22 cellular contexts compared by ENCODE assay signal in the genomic region with DNA sequence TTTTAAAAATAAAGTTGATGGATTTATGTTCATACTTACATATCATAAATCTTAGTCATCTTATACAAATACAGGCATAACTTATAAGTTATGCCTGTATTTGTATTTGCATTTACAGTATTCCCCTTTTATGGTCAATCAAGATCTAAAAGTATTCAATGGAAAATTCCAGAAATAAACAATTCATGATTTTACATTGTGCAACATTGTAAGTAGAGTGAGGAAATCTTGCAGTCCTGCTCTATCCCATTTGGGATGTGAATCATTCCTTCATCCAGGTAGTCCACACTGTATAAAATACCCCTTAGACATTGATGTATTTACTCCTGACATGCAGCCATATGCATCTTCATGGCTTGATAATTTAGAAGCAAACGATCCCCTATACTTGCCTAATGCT.
DNase-seq lines count a peak whose midpoint lies in the region; ATAC-seq and TF ChIP-seq lines count a peak whose summit lies in the region.
"Had no signal": no experiment of that assay in that cellular context is flagged by ENCODE, and none has a peak within 500 bp of the region (broad histone marks: within the 10 kb centered on the region; RNA-seq: fewer than 3 reads in every experiment).

No MANE protein-coding gene starts in this region.

- H3K9ac ChIP-seq in IMR-90 (ENCODE audit: low read depth, low read length) (no peak overlapping the region), adipocyte (ENCODE audit: low read length) (no peak overlapping the region), mesendoderm (ENCODE audit: low read length) (no peak overlapping the region)
- H3K9ac ChIP-seq: BLaER1 had no signal

- ATAC-seq in IMR-90 (ENCODE audit: low read depth): no peak
- ATAC-seq: GM12878 had no signal

- CTCF ChIA-PET in IMR-90 (lab: Yijun Ruan, JAX): no interaction called here

- no peaks in the 10 kb centered on the region for H4K20me1 ChIP-seq in IMR-90 (ENCODE audit: insufficient read depth, low read length)
- H4K20me1 ChIP-seq: BLaER1 had no signal

- TF ChIP-seq CTCF in IMR-90 (conservative IDR thresholded peaks at IDR 0.05; ENCODE audit: low read depth, low read length) (no peak), fibroblast of pulmonary artery (IDR thresholded peaks at IDR 0.05; ENCODE audit: low read length, missing control alignments) (no peak)

- intact Hi-C loops in IMR-90 (cut with micrococcal nuclease): loop anchor here (5.0 kb wide), 1 partner anchor 125 kb away; no protein-coding TSS in a partner anchor

- H2AK5ac ChIP-seq in IMR-90 (ENCODE audit: low read depth, low read length) (peak overlapping the region; percentile 82; the same call in 1 of the 2 replicates), mesendoderm (ENCODE audit: low read length) (no peak overlapping the region)

- H2BK120ac ChIP-seq in IMR-90 (ENCODE audit: low read depth, low read length): peak overlapping the region; percentile 75
- no peak overlapping the region for H2BK120ac ChIP-seq in mesendoderm (ENCODE audit: low read depth, low read length)

- no peak overlapping the region for H2AK9ac ChIP-seq in IMR-90 (replicated peaks; ENCODE audit: low read depth, low read length, poor library complexity)

- no peaks in the 10 kb centered on the region for H3K79me2 ChIP-seq in mesendoderm (ENCODE audit: control insufficient read depth, insufficient read depth, low read length)

- H2BK5ac ChIP-seq in IMR-90 (ENCODE audit: low read depth, low read length, poor library complexity, severe bottlenecking) (peak overlapping the region; percentile 75), mesendoderm (ENCODE audit: low read length) (no peak overlapping the region)

- H2BK20ac ChIP-seq in IMR-90 (ENCODE audit: low read depth, low read length): peak overlapping the region; percentile 91

- TF ChIP-seq POLR2A in IMR-90 (IDR thresholded peaks at IDR 0.05; ENCODE audit: low read depth, low read length): no peak

- H3K36me3 ChIP-seq in IMR-90 (ENCODE audit: control insufficient read depth, insufficient read depth, low read length) (no peaks in the 10 kb centered on the region), adipocyte (ENCODE audit: control insufficient read depth, insufficient read depth, low read length, severe bottlenecking) (no peaks in the 10 kb centered on the region), mesendoderm (ENCODE audit: control insufficient read depth, insufficient read depth, low read length) (no peaks in the 10 kb centered on the region)
- H3K36me3 ChIP-seq: BE2C, BLaER1 had no signal

- no peak overlapping the region for H3K4me2 ChIP-seq in IMR-90 (ENCODE audit: low read depth, low read length)
- H3K4me2 ChIP-seq in mesendoderm (ENCODE audit: low read length): no peak overlapping the region
- H3K4me2 ChIP-seq: BLaER1 had no signal

- H4K8ac ChIP-seq in IMR-90 (ENCODE audit: low read depth in 2 of 2, low read length in 2 of 2): peak overlapping the region in 1 of 2 experiments; percentile 72; a peak in 1 of 4 replicates
- no peak overlapping the region for H4K8ac ChIP-seq in mesendoderm (ENCODE audit: low read depth, low read length)

- no peak overlapping the region for H3K23ac ChIP-seq in IMR-90 (ENCODE audit: low read depth, low read length)
- H3K23ac ChIP-seq in mesendoderm (ENCODE audit: low read length): no peak overlapping the region

- no peak for TF ChIP-seq RAD21 in IMR-90 (IDR thresholded peaks at IDR 0.05; ENCODE audit: low read length)

- H3K27ac ChIP-seq in IMR-90 (ENCODE audit: insufficient read depth, low read length) (no peak overlapping the region), mesendoderm (ENCODE audit: low read depth, low read length) (no peak overlapping the region)
- H3K27ac ChIP-seq: 22Rv1, BLaER1 had no signal

- H3K27me3 ChIP-seq in IMR-90 (ENCODE audit: control insufficient read depth, insufficient read depth, low read length): no peaks in the 10 kb centered on the region
- H3K27me3 ChIP-seq in adipocyte (replicated peaks; ENCODE audit: control insufficient read depth, insufficient read depth, low read length): no peaks in the 10 kb centered on the region
- H3K27me3 ChIP-seq in mesendoderm (ENCODE audit: insufficient read depth, low read length, poor library complexity): no peaks in the 10 kb centered on the region
- H3K27me3 ChIP-seq: BE2C, BLaER1 had no signal

- in situ Hi-C loops in IMR-90 (cut with MboI; ENCODE audit: low sequenced_read_pairs): no loop called here

- peak overlapping the region; percentile 19; the same call in 1 of the 2 replicates for H4K91ac ChIP-seq in IMR-90 (ENCODE audit: insufficient read depth, low read depth, low read length)

- no peak overlapping the region for H3K56ac ChIP-seq in IMR-90 (ENCODE audit: extremely low read depth, insufficient read depth, low read length)
- no peak overlapping the region for H3K56ac ChIP-seq in mesendoderm (ENCODE audit: low read length)

- peaks cover 5% of the 10 kb centered on the region for H3K9me3 ChIP-seq in IMR-90 (ENCODE audit: control insufficient read depth, insufficient read depth, low read length)
- no peaks in the 10 kb centered on the region for H3K9me3 ChIP-seq in adipocyte (ENCODE audit: control insufficient read depth, low read length)
- H3K9me3 ChIP-seq: BE2C had no signal

- H3K4me1 ChIP-seq in IMR-90 (ENCODE audit: control insufficient read depth, insufficient read depth, low read length): peaks cover 6% of the 10 kb centered on the region; the same call in 1 of the 2 replicates
- H3K4me1 ChIP-seq in adipocyte (ENCODE audit: control insufficient read depth, insufficient read depth, low read length): peaks cover 26% of the 10 kb centered on the region
- H3K4me1 ChIP-seq in mesendoderm (ENCODE audit: control insufficient read depth, low read depth, low read length): no peaks in the 10 kb centered on the region
- H3K4me1 ChIP-seq: BE2C, BLaER1 had no signal

- DNase-seq in IMR-90 (peak; percentile 4), adipocyte (ENCODE audit: low read depth) (peak; percentile 32), fibroblast of pulmonary artery (ENCODE audit: low read depth) (peak; percentile 20), 8988T (no peak), mesendoderm (no peak)
- DNase-seq: ACHN; BE2C; C1 segment of cervical spinal cord; CD4-positive, alpha-beta memory T cell; CD4-positive, CD25-positive, alpha-beta regulatory T cell; CD8-positive, alpha-beta memory T cell; COR-L47; DMS 273 treated with DMSO at 0.1 percent for 48 hours; DMS153; DMS53; DMS79; DND-41; EL; GDM1 had no signal

- POLR2A ChIA-PET in IMR-90 (lab: Charles Lee; ENCODE audit: unreplicated experiment): no interaction called here

- dilution Hi-C loops in IMR-90 (cut with HindIII; ENCODE audit: low sequenced_read_pairs, unreplicated experiment): no loop called here

- H2BK15ac ChIP-seq in IMR-90 (ENCODE audit: low read depth, low read length) (peak overlapping the region; percentile 27; the same call in 1 of the 3 replicates), mesendoderm (replicated peaks; ENCODE audit: low read depth) (no peak overlapping the region)

- BruUV-seq in IMR-90 (replicated peaks; lab: Mats Ljungman, UMichigan): no TSS peak

- no peaks in the 10 kb centered on the region; the same call in 1 of the 2 replicates for H3K9me1 ChIP-seq in IMR-90 (ENCODE audit: insufficient read depth, low read length)

- H3K18ac ChIP-seq in IMR-90 (ENCODE audit: low read depth, low read length) (peak overlapping the region; percentile 41; the same call in 1 of the 2 replicates), mesendoderm (ENCODE audit: low read length) (no peak overlapping the region)

- H3K79me1 ChIP-seq in IMR-90 (ENCODE audit: low read depth in 1 of 2, low read length in 2 of 2) (no peaks in the 10 kb centered on the region), mesendoderm (ENCODE audit: low read length) (no peaks in the 10 kb centered on the region)

- H3K4ac ChIP-seq in IMR-90 (ENCODE audit: low read depth, low read length) (peak overlapping the region; percentile 80), mesendoderm (ENCODE audit: low read depth, low read length) (no peak overlapping the region)

- H3K4me3 ChIP-seq in IMR-90 (ENCODE audit: insufficient read depth, low read depth, low read length): no peak overlapping the region
- no peak overlapping the region for H3K4me3 ChIP-seq in adipocyte (ENCODE audit: low read length)
- no peak overlapping the region for H3K4me3 ChIP-seq in fibroblast of pulmonary artery (replicated peaks; ENCODE audit: low read depth, low read length)
- no peak overlapping the region for H3K4me3 ChIP-seq in mesendoderm (ENCODE audit: low read length)
- H3K4me3 ChIP-seq: BLaER1, GM12878 had no signal

- no peak overlapping the region for H2AFZ ChIP-seq in IMR-90 (replicated peaks; ENCODE audit: low read length, poor library complexity)

- H4K5ac ChIP-seq in IMR-90 (ENCODE audit: low read depth, low read length) (no peak overlapping the region; the same call in 1 of the 2 replicates), mesendoderm (ENCODE audit: low read length) (no peak overlapping the region)

- peak overlapping the region; percentile 59; the same call in 1 of the 2 replicates for H3K14ac ChIP-seq in IMR-90 (replicated peaks; ENCODE audit: low read depth, low read length)

- WGBS in IMR-90 (ENCODE audit: extremely low coverage in 2 of 2, insufficient read length in 1 of 2), 2 experiments: no CpG with 5 or more reads among the region's 1 CpG
- WGBS in mesendoderm (ENCODE audit: extremely low coverage, insufficient coverage, low lambda C conversion rate): no CpG with 5 or more reads among the region's 1 CpG

TF ChIP-seq in IMR-90, 13 proteins besides CTCF, POLR2A, EP300 and RAD21:
- TF ChIP-seq BHLHE40 (IDR thresholded peaks at IDR 0.05; ENCODE audit: low read depth, low read length): no peak
- no peak for TF ChIP-seq RFX5 (IDR thresholded peaks at IDR 0.05; ENCODE audit: low read depth, low read length)
- TF ChIP-seq MAFK (IDR thresholded peaks at IDR 0.05; ENCODE audit: low read depth, low read length): no peak
- TF ChIP-seq CEBPB (IDR thresholded peaks at IDR 0.05; ENCODE audit: low read depth, low read length): peak; percentile 82

Comparison
In these comparisons a context has a peak if more than half of its experiments do, and no peak if none do; other contexts are left out.
1. DNase-seq: peak in IMR-90 (single experiment), adipocyte (single experiment) and fibroblast of pulmonary artery (single experiment); none in 8988T (single experiment) and mesendoderm (single experiment).